In genomic region chr2:197705143-197705911, GRCh38 we compare ENCODE assay signal across 8 cellular contexts. TPM values are rescaled to one million over a fixed set of nuclear protein-coding genes. Genes with fewer than 3 reads are reported as not detected.
DNase-seq lines count a peak whose midpoint lies in the region; ATAC-seq and TF ChIP-seq lines count a peak whose summit lies in the region.

MARS2 (plus strand) TSS chr2:197705369; CDS start chr2:197705406, 37 bp downstream.

- H3K9me3 ChIP-seq in mucosa of descending colon: no peaks in the 10 kb centered on the region

- TF ChIP-seq CTCF in epithelial cell of esophagus (IDR thresholded peaks at IDR 0.05; ENCODE audit: insufficient read depth, low read depth, low read length, missing control alignments) (no peak), mucosa of descending colon (IDR thresholded peaks at IDR 0.05) (peak; percentile 7)

- ATAC-seq in GM21528 (IDR thresholded peaks at IDR 0.05; ENCODE audit: low FRiP score, unreplicated experiment) (peak; percentile 85), mucosa of descending colon (peak; percentile 97)

- H3K4me3 ChIP-seq in epithelial cell of esophagus (ENCODE audit: low read length) (peak within 1 kb of the TSS; percentile 87), mucosa of descending colon (peak within 1 kb of the TSS; percentile 76)

- DNase-seq in DMS 273 treated with DMSO at 0.1 percent for 48 hours (lab: John Stamatoyannopoulos, UW) (peak; percentile 76), HuH-7.5 (ENCODE audit: low spot score) (peak; percentile 79), OCI-M1 (lab: John Stamatoyannopoulos, UW) (peak; percentile 95), activated T-cell treated with anti-CD3 and anti-CD28 coated beads for 24 hours (ENCODE audit: low read depth) (peak; percentile 91), epithelial cell of esophagus (ENCODE audit: low read depth) (peak; percentile 93), mucosa of descending colon (peak; percentile 94 to 96 (median 95))
- peak; percentile 90 for DNase-seq in stimulated activated CD8-positive, alpha-beta memory T cell treated with anti-CD3 and anti-CD28 coated beads, Interleukin-4, amount 100 ng/mL, for 24 hours (ENCODE audit: low read depth)

- intact Hi-C loops in mucosa of descending colon (cut with DNase I, micrococcal nuclease): no loop called here

- no peaks in the 10 kb centered on the region for H3K36me3 ChIP-seq in mucosa of descending colon (ENCODE audit: low read depth)

- H3K4me1 ChIP-seq in mucosa of descending colon (ENCODE audit: low read depth): peaks cover 12% of the 10 kb centered on the region

RNA-seq across cellular contexts. Expression of gene MARS2, which starts in this region (rescaled TPM):
- total RNA-seq in mucosa of descending colon: 10 to 100 TPM in 2 of 3 donors, 1 to 10 TPM in 1; 7.7 to 11.2 (median 10.3) TPM

Comparison
In these comparisons a context has a peak if more than half of its experiments do, and no peak if none do; other contexts are left out.
1. Peak in every context shown above with its lines: DNase-seq, ATAC-seq and H3K4me3 ChIP-seq.